In genomic region chr1:82777240-82777639, GRCh38 we compare ENCODE assay signal across 30 cellular contexts.
"Had no signal": no experiment of that assay in that cellular context is flagged by ENCODE, and none has a peak within 500 bp of the region (broad histone marks: within the 10 kb centered on the region; RNA-seq: fewer than 3 reads in every experiment).

No MANE protein-coding gene starts in this region.

- H3K36me3 Mint-ChIP-seq: activated naive CD8-positive, alpha-beta T cell treated with anti-CD3 and anti-CD28 coated beads for 36 hours; stimulated activated naive B cell treated with anti-CD40 and anti-IgM and Interleukin-4, amounts not matched to agents 10 μg/mL and 1 μg/mL and 100 μg/mL, for 72 hours had no signal

- H3K9me3 Mint-ChIP-seq: activated CD8-positive, alpha-beta T cell treated with anti-CD3 and anti-CD28 coated beads for 36 hours; activated naive CD8-positive, alpha-beta T cell treated with anti-CD3 and anti-CD28 coated beads for 36 hours had no signal

- H3K9me3 ChIP-seq: adrenal gland, body of pancreas, left ventricle myocardium inferior, mucosa of descending colon, pancreas, psoas muscle, stomach, thyroid gland, upper lobe of right lung had no signal

- H3K4me3 ChIP-seq: adrenal gland, body of pancreas, cardiac muscle cell, coronary artery, dorsolateral prefrontal cortex, left ventricle myocardium inferior, lung, mucosa of descending colon, pancreas, psoas muscle, smooth muscle cell, stomach, thyroid gland, upper lobe of right lung had no signal

- FAIRE-seq: frontal cortex, pancreas had no signal

- H3K36me3 ChIP-seq: adrenal gland, cardiac muscle cell, left ventricle myocardium inferior, pancreas, stomach, thyroid gland, upper lobe of right lung had no signal

- H3K4me2 ChIP-seq: smooth muscle cell had no signal

- H3K4me1 ChIP-seq: adrenal gland, body of pancreas, left ventricle myocardium inferior, pancreas, psoas muscle, stomach, thyroid gland, upper lobe of right lung had no signal

- H3K27me3 Mint-ChIP-seq: activated CD8-positive, alpha-beta T cell treated with anti-CD3 and anti-CD28 coated beads for 36 hours; activated naive CD8-positive, alpha-beta T cell treated with anti-CD3 and anti-CD28 coated beads for 36 hours; stimulated activated naive B cell treated with anti-CD40 and anti-IgM and Interleukin-4, amounts not matched to agents 10 μg/mL and 1 μg/mL and 100 μg/mL, for 72 hours had no signal

- H3K4me3 Mint-ChIP-seq: activated CD8-positive, alpha-beta T cell treated with anti-CD3 and anti-CD28 coated beads for 36 hours; activated naive CD4-positive, alpha-beta T cell treated with anti-CD3 and anti-CD28 coated beads for 36 hours; activated naive CD8-positive, alpha-beta T cell treated with anti-CD3 and anti-CD28 coated beads for 36 hours; nephron progenitor cell; stimulated activated naive B cell treated with anti-CD40 and anti-IgM and Interleukin-4, amounts not matched to agents 10 μg/mL and 1 μg/mL and 100 μg/mL, for 72 hours had no signal

- H3K27ac ChIP-seq: adrenal gland, body of pancreas, cardiac muscle cell, coronary artery, dorsolateral prefrontal cortex, left ventricle myocardium inferior, pancreas, psoas muscle, stomach, thyroid gland, upper lobe of right lung, VCaP had no signal

- H3K27me3 ChIP-seq: adrenal gland, body of pancreas, cardiac muscle cell, dorsolateral prefrontal cortex, pancreas, stomach, thyroid gland, upper lobe of right lung had no signal

- DNase-seq: activated CD4-positive, alpha-beta T cell treated with anti-CD3 and anti-CD28 coated beads for 4 hours; activated CD8-positive, alpha-beta T cell treated with anti-CD3 and anti-CD28 coated beads for 36 hours; activated effector memory CD4-positive, alpha-beta T cell treated with anti-CD3 and anti-CD28 coated beads, Interleukin-2, amount 50 U/mL, for 16 hours; activated naive CD4-positive, alpha-beta T cell treated with anti-CD3 and anti-CD28 coated beads for 36 hours; activated naive CD8-positive, alpha-beta T cell treated with anti-CD3 and anti-CD28 coated beads for 36 hours; activated T-cell treated with anti-CD3 and anti-CD28 coated beads, Interleukin-2, amount 50 U/mL, for 48 hours; adrenal gland; aorta; body of pancreas; dorsolateral prefrontal cortex; effector memory CD4-positive, alpha-beta T cell; left ventricle myocardium inferior; mesendoderm; nephron progenitor cell; nucleus accumbens; stimulated activated CD4-positive, alpha-beta T cell treated with anti-CD3 and anti-CD28 coated beads, Interleukin-1b, Interleukin-23, amount 100 ng/mL, for 48 hours; stimulated activated CD4-positive, alpha-beta T cell treated with anti-CD3 and anti-CD28 coated beads, Interleukin-4, amount 100 ng/mL, for 4 hours; stimulated activated naive B cell treated with anti-CD40 and anti-IgM and Interleukin-4, amounts not matched to agents 10 μg/mL and 1 μg/mL and 100 μg/mL, for 72 hours; stomach; thyroid gland; upper lobe of right lung had no signal

- ATAC-seq: activated CD8-positive, alpha-beta T cell treated with anti-CD3 and anti-CD28 coated beads for 36 hours; body of pancreas; mucosa of descending colon; pancreas; psoas muscle; stimulated activated naive B cell treated with anti-CD40 and anti-IgM and Interleukin-4, amounts not matched to agents 10 μg/mL and 1 μg/mL and 100 μg/mL, for 72 hours; upper lobe of right lung had no signal

- H3K4me1 Mint-ChIP-seq: activated naive CD8-positive, alpha-beta T cell treated with anti-CD3 and anti-CD28 coated beads for 36 hours; nephron progenitor cell; stimulated activated naive B cell treated with anti-CD40 and anti-IgM and Interleukin-4, amounts not matched to agents 10 μg/mL and 1 μg/mL and 100 μg/mL, for 72 hours had no signal

- H3K27ac Mint-ChIP-seq: activated CD8-positive, alpha-beta T cell treated with anti-CD3 and anti-CD28 coated beads for 36 hours; activated naive CD4-positive, alpha-beta T cell treated with anti-CD3 and anti-CD28 coated beads for 36 hours; activated naive CD8-positive, alpha-beta T cell treated with anti-CD3 and anti-CD28 coated beads for 36 hours; nephron progenitor cell; stimulated activated naive B cell treated with anti-CD40 and anti-IgM and Interleukin-4, amounts not matched to agents 10 μg/mL and 1 μg/mL and 100 μg/mL, for 72 hours had no signal
